ENCODE assay signal across 1 cellular context in genomic region chr15:74322558-74323180, GRCh38.
TF ChIP-seq lines count a peak whose summit lies in the region.

No MANE protein-coding gene starts in this region.

TF ChIP-seq in HEK293, 187 proteins besides CTCF, POLR2A, EP300 and RAD21 (continued from another document):
- TF ChIP-seq WT1 (tag by site-specific recombination; IDR thresholded peaks at IDR 0.05): peak; percentile 8; the same call in 1 of the 2 replicates
- TF ChIP-seq BCL11B (tag by site-specific recombination; IDR thresholded peaks at IDR 0.05; ENCODE audit: low read depth): no peak
- no peak for TF ChIP-seq SP2 (tag by site-specific recombination; IDR thresholded peaks at IDR 0.05)
- TF ChIP-seq ZNF449 (tag by site-specific recombination; IDR thresholded peaks at IDR 0.05): peak; percentile 82; the same call in 1 of the 2 replicates
- TF ChIP-seq ZEB2 (tag by site-specific recombination; IDR thresholded peaks at IDR 0.05): no peak
- no peak for TF ChIP-seq ZNF843 (tag by site-specific recombination; IDR thresholded peaks at IDR 0.05)
- no peak for TF ChIP-seq ZNF704 (tag by site-specific recombination; IDR thresholded peaks at IDR 0.05)
- no peak for TF ChIP-seq ZFP37 (tag by site-specific recombination; IDR thresholded peaks at IDR 0.05)
- peak; percentile 46; the same call in 1 of the 2 replicates for TF ChIP-seq ZBTB10 (tag by site-specific recombination; IDR thresholded peaks at IDR 0.05)
- no peak for TF ChIP-seq ZNF692 (tag by site-specific recombination; IDR thresholded peaks at IDR 0.05)
- no peak for TF ChIP-seq PRDM4 (tag by site-specific recombination; IDR thresholded peaks at IDR 0.05)
- TF ChIP-seq ZNF202 (tag by site-specific recombination; IDR thresholded peaks at IDR 0.05; ENCODE audit: borderline replicate concordance): no peak
- TF ChIP-seq SP3 (tag by site-specific recombination; IDR thresholded peaks at IDR 0.05): peak; percentile 11
- TF ChIP-seq ZNF280C (tag by site-specific recombination; IDR thresholded peaks at IDR 0.05): no peak
- TF ChIP-seq ZNF621 (tag by site-specific recombination; IDR thresholded peaks at IDR 0.05): no peak
- no peak for TF ChIP-seq ZNF777 (tag by site-specific recombination; IDR thresholded peaks at IDR 0.05; ENCODE audit: borderline replicate concordance)
- no peak for TF ChIP-seq ZNF37A (tag by site-specific recombination; IDR thresholded peaks at IDR 0.05)
- TF ChIP-seq ZNF707 (tag by site-specific recombination; IDR thresholded peaks at IDR 0.05): no peak
- TF ChIP-seq REPIN1 (tag by site-specific recombination; IDR thresholded peaks at IDR 0.05; ENCODE audit: low read depth): no peak
- no peak for TF ChIP-seq ZNF521 (tag by site-specific recombination; IDR thresholded peaks at IDR 0.05)
- peak; percentile 68 for TF ChIP-seq ZBTB17 (tag by site-specific recombination; IDR thresholded peaks at IDR 0.05)
- no peak for TF ChIP-seq YY1 (tag by site-specific recombination; IDR thresholded peaks at IDR 0.05)
- TF ChIP-seq ZNF341 (tag by site-specific recombination; IDR thresholded peaks at IDR 0.05; ENCODE audit: low read depth): no peak
- TF ChIP-seq ZSCAN4 (tag by site-specific recombination; IDR thresholded peaks at IDR 0.05): no peak
